In the genomic region with DNA sequence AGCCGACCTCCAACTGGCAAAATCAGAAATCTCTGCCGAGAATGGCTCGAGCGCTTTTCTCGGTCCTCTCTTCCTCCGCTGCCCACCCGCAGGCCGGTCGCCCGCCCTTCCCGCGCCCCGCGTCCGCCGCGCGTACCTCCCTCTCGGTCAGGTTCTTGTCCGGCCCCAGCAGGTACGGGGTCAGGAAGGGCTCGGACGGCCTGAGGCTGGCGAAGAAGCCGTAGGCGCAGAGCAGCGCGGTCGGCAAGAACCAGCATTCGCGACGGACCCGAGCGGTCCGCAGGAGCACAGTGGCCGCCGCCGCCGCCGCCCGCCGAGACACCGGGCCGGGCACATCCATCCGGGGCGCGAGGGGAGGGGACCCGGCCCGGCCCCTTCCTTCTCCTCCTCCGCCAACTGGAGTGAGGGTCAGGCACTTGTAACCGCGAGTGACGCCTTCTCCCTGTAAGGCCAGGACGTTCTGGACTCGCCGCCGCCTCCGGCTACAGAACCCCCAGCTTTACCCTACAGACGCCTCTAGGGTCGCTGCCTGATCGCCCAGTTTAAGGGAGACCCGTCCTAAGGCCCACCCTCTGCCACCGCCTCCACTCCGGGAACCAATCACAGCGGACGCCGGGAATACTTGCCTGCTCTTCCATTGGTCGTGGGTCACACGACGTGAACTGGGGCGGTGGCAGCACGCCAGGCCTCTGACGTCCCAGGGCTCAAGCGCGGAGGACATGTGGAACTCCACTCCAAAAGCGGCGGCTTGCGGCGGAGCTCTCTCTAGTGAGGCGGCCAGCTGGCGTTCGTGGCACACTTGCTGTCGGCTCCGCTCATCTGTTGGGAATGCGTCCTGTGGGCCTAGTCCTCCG, we compare ENCODE assay signal across 8 cellular contexts.
DNase-seq lines count a peak whose midpoint lies in the region; ATAC-seq and TF ChIP-seq lines count a peak whose summit lies in the region.

A gene with protein sequence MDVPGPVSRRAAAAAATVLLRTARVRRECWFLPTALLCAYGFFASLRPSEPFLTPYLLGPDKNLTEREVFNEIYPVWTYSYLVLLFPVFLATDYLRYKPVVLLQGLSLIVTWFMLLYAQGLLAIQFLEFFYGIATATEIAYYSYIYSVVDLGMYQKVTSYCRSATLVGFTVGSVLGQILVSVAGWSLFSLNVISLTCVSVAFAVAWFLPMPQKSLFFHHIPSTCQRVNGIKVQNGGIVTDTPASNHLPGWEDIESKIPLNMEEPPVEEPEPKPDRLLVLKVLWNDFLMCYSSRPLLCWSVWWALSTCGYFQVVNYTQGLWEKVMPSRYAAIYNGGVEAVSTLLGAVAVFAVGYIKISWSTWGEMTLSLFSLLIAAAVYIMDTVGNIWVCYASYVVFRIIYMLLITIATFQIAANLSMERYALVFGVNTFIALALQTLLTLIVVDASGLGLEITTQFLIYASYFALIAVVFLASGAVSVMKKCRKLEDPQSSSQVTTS (minus strand): TSS at position 518 of the 854 bp plus-strand sequence. CDS start 178 bp downstream, at position 340.

- H3K27ac ChIP-seq in C4-2B: peak within 1 kb of the TSS; percentile 86

- DNase-seq in NCI-H526 treated with DMSO at 0.1 percent for 48 hours (lab: John Stamatoyannopoulos, UW): peak; percentile 100
- peak; percentile 90 for DNase-seq in activated CD4-positive, alpha-beta T cell treated with anti-CD3 and anti-CD28 coated beads, Interleukin-2, amount 50 U/mL, for 1 hour
- peak; percentile 99 for DNase-seq in dedifferentiated amniotic fluid mesenchymal stem cell (ENCODE audit: extremely low spot score)
- peak; percentile 100 for DNase-seq in left kidney (ENCODE audit: low read depth, low spot score)
- DNase-seq in stimulated activated CD4-positive, alpha-beta T cell treated with anti-CD3 and anti-CD28 coated beads, Interleukin-2, amount 100 ng/mL, for 24 hours: peak; percentile 92 to 94

- ATAC-seq in GM19328 (IDR thresholded peaks at IDR 0.05; ENCODE audit: unreplicated experiment) (peak; percentile 99), HG03520 (IDR thresholded peaks at IDR 0.05; ENCODE audit: unreplicated experiment) (peak; percentile 99)

- TF ChIP-seq CTCF in C4-2B (conservative IDR thresholded peaks at IDR 0.05): peak; percentile 29

Comparison
In these comparisons a context has a peak if more than half of its experiments do, and no peak if none do; other contexts are left out.
1. Peak in every context shown above with its lines: DNase-seq, ATAC-seq and H3K27ac ChIP-seq.